10 cellular contexts compared by ENCODE assay signal in genomic region chr10:104641150-104642000, GRCh38. TPM values are rescaled to one million over a fixed set of nuclear protein-coding genes. Genes with fewer than 3 reads are reported as not detected.
A peak's percentile ranks its signal among the peaks of the same experiment; 100 is the strongest.
DNase-seq lines count a peak whose midpoint lies in the region; ATAC-seq, FAIRE-seq and TF ChIP-seq lines count a peak whose summit lies in the region.
"Had no signal": no experiment of that assay in that cellular context is flagged by ENCODE, and none has a peak within 500 bp of the region (broad histone marks: within the 10 kb centered on the region; RNA-seq: fewer than 3 reads in every experiment).

Gene SORCS3 (plus strand): TSS chr10:104641290.

- H3K36me3 ChIP-seq in GM23338 (ENCODE audit: insufficient read depth): no peaks in the 10 kb centered on the region
- H3K36me3 ChIP-seq in endodermal cell (ENCODE audit: control insufficient read depth, insufficient read depth, low read length): no peaks in the 10 kb centered on the region
- H3K36me3 ChIP-seq in neural cell (ENCODE audit: insufficient read depth, low read length): no peaks in the 10 kb centered on the region
- no peaks in the 10 kb centered on the region for H3K36me3 ChIP-seq in HepG2 (replicated peaks in 1 of 2; ENCODE audit: control insufficient read depth in 1 of 2, insufficient read depth in 2 of 2, low read length in 2 of 2)

- POLR2A ChIA-PET in HepG2 (lab: Yijun Ruan, JAX): no interaction called here

- H3K4me1 ChIP-seq in GM23338 (ENCODE audit: insufficient read depth) (0 out of 2 replicates have a peak, but pooled peaks cover 7% of the 10 kb centered on the region), endodermal cell (ENCODE audit: control insufficient read depth, insufficient read depth, low read length) (no peaks in the 10 kb centered on the region), HepG2 (ENCODE audit: insufficient read depth, low read length) (no peaks in the 10 kb centered on the region)

- H3F3A ChIP-seq in GM23338 (replicated peaks; ENCODE audit: low read depth): peaks cover 7% of the 10 kb centered on the region
- no peaks in the 10 kb centered on the region for H3F3A ChIP-seq in neural cell (ENCODE audit: insufficient read depth, low read length, poor library complexity, severe bottlenecking)

- H3K9me2 ChIP-seq in GM23338 (ENCODE audit: insufficient read depth) (no peaks in the 10 kb centered on the region), neural cell (ENCODE audit: insufficient read depth, low read length) (no peaks in the 10 kb centered on the region)

- H3K9me3 ChIP-seq in endodermal cell (ENCODE audit: control insufficient read depth, low read length) (no peaks in the 10 kb centered on the region), neural cell (ENCODE audit: low read length) (no peaks in the 10 kb centered on the region), HepG2 (ENCODE audit: low read length) (no peaks in the 10 kb centered on the region)

- intact Hi-C loops in HepG2 (cut with micrococcal nuclease; ENCODE audit: unreplicated experiment): no loop called here

- H3K4me2 ChIP-seq in GM23338: peak within 1 kb of the TSS; percentile 94
- H3K4me2 ChIP-seq in neural cell (ENCODE audit: low read length): peak within 1 kb of the TSS; percentile 97
- no peak within 1 kb of the TSS for H3K4me2 ChIP-seq in HepG2 (ENCODE audit: low read depth, low read length)

- TF ChIP-seq EP300 in neural cell (conservative IDR thresholded peaks at IDR 0.05; ENCODE audit: poor library complexity, severe bottlenecking) (no peak), HepG2 (IDR thresholded peaks at IDR 0.05; ENCODE audit: low read depth in 2 of 2, low read length in 2 of 2) (no peak), HepG2 (CRISPR knock-in tag; IDR thresholded peaks at IDR 0.05; ENCODE audit: borderline replicate concordance) (no peak)

- ATAC-seq in GM23338 (peak; percentile 3), HepG2 (no peak)

- H3K36me3 Mint-ChIP-seq in GM23338 (ENCODE audit: low read depth) (no peaks in the 10 kb centered on the region; the same call in 2 of the 3 replicates), endodermal cell (ENCODE audit: low read depth) (no peaks in the 10 kb centered on the region)

- peak within 1 kb of the TSS; percentile 82 for H3K4me3 ChIP-seq in GM23338
- peak within 1 kb of the TSS; percentile 79 for H3K4me3 ChIP-seq in endodermal cell (ENCODE audit: low read length)
- H3K4me3 ChIP-seq in neural cell (ENCODE audit: low read length): peak within 1 kb of the TSS; percentile 86
- H3K4me3 ChIP-seq in HepG2 (replicated peaks in 1 of 3; ENCODE audit: insufficient read depth in 1 of 3, low read depth in 2 of 3, low read length in 3 of 3): no peak within 1 kb of the TSS

- H3K27me3 Mint-ChIP-seq in GM23338 (ENCODE audit: insufficient read depth, low read depth, poor library complexity) (peaks cover 68% of the 10 kb centered on the region), endodermal cell (ENCODE audit: insufficient read depth) (peaks cover 95% of the 10 kb centered on the region)

- H2AFZ ChIP-seq in GM23338 (peak within 1 kb of the TSS; percentile 99), neural cell (ENCODE audit: low read depth, low read length) (peak within 1 kb of the TSS; percentile 45), HepG2 (ENCODE audit: low read length) (no peak within 1 kb of the TSS)

- no peak for FAIRE-seq in HepG2 (lab: Jason Lieb, UNC)

- H4K20me1 ChIP-seq in GM23338 (replicated peaks; ENCODE audit: insufficient read depth): no peaks in the 10 kb centered on the region
- no peaks in the 10 kb centered on the region for H4K20me1 ChIP-seq in neural cell (ENCODE audit: insufficient read depth)
- no peaks in the 10 kb centered on the region for H4K20me1 ChIP-seq in HepG2 (ENCODE audit: insufficient read depth, low read length)

- in situ Hi-C loops in ACHN (cut with HindIII; ENCODE audit: low pct_ligation_motif_present, low pct_unique_long_range_greater_than_20kb, low sequenced_read_pairs) (no loop called here), HepG2 (cut with HindIII; ENCODE audit: extremely low pct_ligation_motif_present, low pct_unique_long_range_greater_than_20kb) (loop anchor here (10.0 kb wide), 1 partner anchor 283 kb away; no protein-coding TSS in a partner anchor)

- no peaks in the 10 kb centered on the region; the same call in 2 of the 3 replicates for H3K9me3 Mint-ChIP-seq in GM23338
- H3K9me3 Mint-ChIP-seq in endodermal cell: no peaks in the 10 kb centered on the region

- H3K27ac Mint-ChIP-seq in GM23338 (no peak within 1 kb of the TSS), endodermal cell (no peak within 1 kb of the TSS)

- CTCF ChIA-PET in HepG2 (lab: Yijun Ruan, JAX; ENCODE audit: low intra/inter-chr PET ratio, low total read pairs): no interaction called here

- 1 to 2% methylated on average over 23 to 101 of the region's 108 CpGs for WGBS in endodermal cell (ENCODE audit: insufficient coverage in 1 of 2, insufficient read length in 1 of 2), 2 experiments
- 77% methylated on average over 25 of the region's 108 CpGs for WGBS in HepG2 (ENCODE audit: low lambda C conversion rate)

- TF ChIP-seq RAD21 in neural cell (conservative IDR thresholded peaks at IDR 0.05) (peak; percentile 13), HepG2 (CRISPR knock-in tag; IDR thresholded peaks at IDR 0.05) (no peak)

- TF ChIP-seq POLR2A in HepG2 (IDR thresholded peaks at IDR 0.05; ENCODE audit: insufficient read depth in 1 of 2, low read depth in 2 of 2, low read length in 2 of 2): no peak

- H3K79me2 ChIP-seq in GM23338 (replicated peaks; ENCODE audit: insufficient read depth) (no peaks in the 10 kb centered on the region), neural cell (replicated peaks; ENCODE audit: insufficient read depth, low read length) (no peaks in the 10 kb centered on the region), HepG2 (ENCODE audit: insufficient read depth, low read length) (no peaks in the 10 kb centered on the region)

- H3K27me3 ChIP-seq in GM23338 (ENCODE audit: insufficient read depth) (peaks cover 82% of the 10 kb centered on the region), endodermal cell (ENCODE audit: control insufficient read depth, insufficient read depth, low read length, poor library complexity, severe bottlenecking) (peaks cover 100% of the 10 kb centered on the region), neural cell (ENCODE audit: insufficient read depth, low read depth, low read length) (peaks cover 60% of the 10 kb centered on the region), HepG2 (ENCODE audit: control insufficient read depth in 1 of 2, insufficient read depth in 2 of 2, low read length in 2 of 2) (peaks cover 4 to 48% of the 10 kb centered on the region in 2 experiments; a peak in 3 of 5 replicates)

- H3K27ac ChIP-seq in GM23338 (ENCODE audit: low read depth) (no peak within 1 kb of the TSS), endodermal cell (ENCODE audit: low read depth, low read length) (no peak within 1 kb of the TSS), neural cell (ENCODE audit: low read length) (no peak within 1 kb of the TSS), HepG2 (ENCODE audit: extremely low read length, insufficient read depth, low read length) (no peak within 1 kb of the TSS)

- H3K9ac ChIP-seq in endodermal cell (ENCODE audit: extremely low read depth, low read length, poor library complexity, severe bottlenecking) (no peak within 1 kb of the TSS), neural cell (ENCODE audit: low read length) (peak within 1 kb of the TSS; percentile 67), HepG2 (ENCODE audit: insufficient read depth, low read depth, low read length) (no peak within 1 kb of the TSS)

- BruUV-seq in HepG2 (replicated peaks; lab: Mats Ljungman, UMichigan): no TSS peak

- H3K4me3 Mint-ChIP-seq in GM23338: peak within 1 kb of the TSS; percentile 81
- H3K4me3 Mint-ChIP-seq in endodermal cell: peak within 1 kb of the TSS; percentile 64

- DNase-seq in ACHN (peak; percentile 15), GM23338 (ENCODE audit: low spot score) (peak; percentile 55), endodermal cell (peak; percentile 86), NCI-H510A treated with DMSO at 0.1 percent for 48 hours (lab: John Stamatoyannopoulos, UW) (no peak), globus pallidus (ENCODE audit: low spot score) (no peak), HepG2 (ENCODE audit: low spot score) (no peak)
- no peak for DNase-seq in activated effector memory CD4-positive, alpha-beta T cell treated with Interleukin-2 at 50 U/mL for 16 hours
- DNase-seq: NCI-H1105; stimulated activated CD4-positive, alpha-beta T cell treated with anti-CD3 and anti-CD28 coated beads, Interleukin-12 subunit alpha, Interleukin-12 subunit beta, amount 100 ng/mL, for 4 hours had no signal

- no peak for TF ChIP-seq CTCF in GM23338 (conservative IDR thresholded peaks at IDR 0.05; ENCODE audit: low read depth in 2 of 2)
- peak; percentile 24 for TF ChIP-seq CTCF in endodermal cell (conservative IDR thresholded peaks at IDR 0.05)
- TF ChIP-seq CTCF in neural cell (IDR thresholded peaks at IDR 0.05; ENCODE audit: poor library complexity, severe bottlenecking): peak; percentile 43
- no peak for TF ChIP-seq CTCF in HepG2 (CRISPR knock-in tag; IDR thresholded peaks at IDR 0.05)

- H3K4me1 Mint-ChIP-seq in GM23338 (peaks cover 4% of the 10 kb centered on the region), endodermal cell (peaks cover 12% of the 10 kb centered on the region)

RNA-seq across cellular contexts. Expression of gene SORCS3, which starts in this region (rescaled TPM):
- total RNA-seq in GM23338 (2014; rRNA removed; shearing (Covaris generic)): 1.4 TPM in 2 replicates
- 0.37 and 0.43 TPM in 2 replicates for polyA plus RNA-seq in GM23338 (2016; fragmentation: Nextera tagmentation; extraction: Ambion mirVana)
- total RNA-seq in endodermal cell: under 1 TPM in 1 of 2 donors, not detected in 1; 0.68 TPM
- polyA plus RNA-seq in endodermal cell (2013, experiment 1 of 2): 0.50 TPM
- 0.46 TPM for polyA plus RNA-seq in endodermal cell (2013, experiment 2 of 2)
- 9.8 and 14.4 TPM in 2 replicates for polyA plus RNA-seq in neural cell
- 19.7 and 20.9 TPM in 2 replicates for polyA minus RNA-seq in neural cell
- not detected in 2 replicates for total RNA-seq in HepG2 (2016; rRNA removed; fragmentation: Illumina TruSeq; extraction: Trizol)
- not detected in 2 replicates for total RNA-seq in HepG2 (2016; cell fraction: cytosol; rRNA removed; fragmentation: Illumina TruSeq; extraction: Trizol; ENCODE audit: low read depth)
- total RNA-seq in HepG2 (2016; cell fraction: insoluble cytoplasmic fraction; rRNA removed; fragmentation: Illumina TruSeq; extraction: Trizol): not detected in 2 replicates
- not detected in 2 replicates for total RNA-seq in HepG2 (2016; cell fraction: membrane; rRNA removed; fragmentation: Illumina TruSeq; extraction: Trizol)
- not detected in 2 replicates for total RNA-seq in HepG2 (2016; cell fraction: nucleus; rRNA removed; fragmentation: Illumina TruSeq; extraction: Trizol)
- polyA plus RNA-seq in HepG2 (2011; rRNA removed): 0.01 and 0.07 TPM in 2 replicates
- 0.01 TPM in 2 replicates for polyA plus RNA-seq in HepG2 (2011; cell fraction: cytosol; rRNA removed)
- 0.05 TPM in 2 replicates for polyA plus RNA-seq in HepG2 (2011; cell fraction: nucleus; rRNA removed)
- 0.15 and 0.29 TPM in 2 replicates for polyA plus RNA-seq in HepG2 (2012)
- not detected in 2 replicates for polyA plus RNA-seq in HepG2 (2016; cell fraction: cytosol; fragmentation: Illumina TruSeq; extraction: Trizol; ENCODE audit: low read depth)
- polyA plus RNA-seq in HepG2 (2016; cell fraction: insoluble cytoplasmic fraction; fragmentation: Illumina TruSeq; extraction: Trizol; ENCODE audit: low read depth): not detected in 2 replicates
- polyA plus RNA-seq in HepG2 (2016; cell fraction: membrane; fragmentation: Illumina TruSeq; extraction: Trizol; ENCODE audit: low read depth): not detected in 2 replicates
- not detected in 2 replicates for polyA plus RNA-seq in HepG2 (2016; cell fraction: nucleus; fragmentation: Illumina TruSeq; extraction: Trizol; ENCODE audit: insufficient read depth, low read depth)
- polyA minus RNA-seq in HepG2 (2011; rRNA and poly(A)+ RNA removed; ENCODE audit: low replicate concordance): 0.10 TPM in 1 of 2 replicates, not detected in the other
- polyA minus RNA-seq in HepG2 (2011; cell fraction: cytosol; rRNA and poly(A)+ RNA removed): not detected in 2 replicates
- 1.7 TPM in 1 of 2 replicates, not detected in the other for polyA minus RNA-seq in HepG2 (2011; cell fraction: nucleus; rRNA and poly(A)+ RNA removed)

Comparison
In these comparisons a context has a peak if more than half of its experiments do, and no peak if none do; other contexts are left out.
1. Peak in DNase-seq and H3K4me3 ChIP-seq in endodermal cell; RNA of the gene not detected or under 1 TPM.
2. DNase-seq: peak in ACHN (single experiment) and GM23338 (single experiment); none in activated effector memory CD4-positive, alpha-beta T cell treated with Interleukin-2 at 50 U/mL for 16 hours (single experiment), NCI-H510A treated with DMSO at 0.1 percent for 48 hours (single experiment), globus pallidus (single experiment) and HepG2 (single experiment).
3. H3K4me3 ChIP-seq: peak in GM23338 (single experiment) and neural cell (single experiment); none in HepG2 (0 of 3).
4. CTCF ChIP-seq: peak in endodermal cell (single experiment) and neural cell (single experiment); none in GM23338 (0 of 2) and HepG2 (single experiment).